8 cellular contexts compared by ENCODE assay signal in genomic region chr7:90595341-90595800, GRCh38. TPM values are rescaled to one million over a fixed set of nuclear protein-coding genes. Genes with fewer than 3 reads are reported as not detected.
DNase-seq lines count a peak whose midpoint lies in the region; ATAC-seq and TF ChIP-seq lines count a peak whose summit lies in the region.

No MANE protein-coding gene starts in this region.

- H3K9me3 ChIP-seq in cardiac muscle cell (ENCODE audit: low read depth), result no peaks in the 10 kb centered on the region
- H3K9me3 ChIP-seq in OCI-LY1 (ENCODE audit: low read length), result no peaks in the 10 kb centered on the region
- no peaks in the 10 kb centered on the region for H3K9me3 ChIP-seq in parathyroid adenoma (ENCODE audit: control insufficient read depth, low read length)
- no peaks in the 10 kb centered on the region for H3K9me3 ChIP-seq in effector memory CD4-positive, alpha-beta T cell (ENCODE audit: control insufficient read depth, low read length)

- H2AFZ ChIP-seq in OCI-LY1 (ENCODE audit: low read length) (no peak overlapping the region), parathyroid adenoma (peak overlapping the region; percentile 91)

- H3K4me2 ChIP-seq in OCI-LY1 (ENCODE audit: low read length) (peak overlapping the region; percentile 79), parathyroid adenoma (ENCODE audit: low read length) (peak overlapping the region; percentile 75)

- H3K27me3 ChIP-seq in cardiac muscle cell, result no peaks in the 10 kb centered on the region
- peaks cover 6% of the 10 kb centered on the region; the same call in 1 of the 2 replicates for H3K27me3 ChIP-seq in OCI-LY1 (ENCODE audit: insufficient read depth, low read length)
- no peaks in the 10 kb centered on the region for H3K27me3 ChIP-seq in parathyroid adenoma (ENCODE audit: control insufficient read depth, insufficient read depth, low read length)
- H3K27me3 ChIP-seq in effector memory CD4-positive, alpha-beta T cell (replicated peaks; ENCODE audit: control insufficient read depth, insufficient read depth, low read length, poor library complexity, severe bottlenecking), result peaks cover 10% of the 10 kb centered on the region

- in situ Hi-C loops in GM13976 (cut with MboI; ENCODE audit: low sequenced_read_pairs, unreplicated experiment), result no loop called here

- DNase-seq in cardiac muscle cell (ENCODE audit: low read depth in 1 of 2, low spot score in 1 of 2), result peak in 1 of 2 donors; percentile 45
- no peak for DNase-seq in left cardiac atrium
- DNase-seq in epithelial cell of proximal tubule (ENCODE audit: low read depth), result no peak
- no peak for DNase-seq in effector memory CD4-positive, alpha-beta T cell
- DNase-seq in GM13976 (ENCODE audit: low spot score), result no peak
- no peak for DNase-seq in foreskin melanocyte

- peak overlapping the region; percentile 90 for H3K4me3 ChIP-seq in cardiac muscle cell
- H3K4me3 ChIP-seq in OCI-LY1 (ENCODE audit: low read depth, low read length, poor library complexity, severe bottlenecking), result peak overlapping the region; percentile 64
- peak overlapping the region; percentile 76 for H3K4me3 ChIP-seq in epithelial cell of proximal tubule (ENCODE audit: low read depth, low read length)
- peak overlapping the region; percentile 35 for H3K4me3 ChIP-seq in parathyroid adenoma (ENCODE audit: low read depth, low read length)
- no peak overlapping the region for H3K4me3 ChIP-seq in effector memory CD4-positive, alpha-beta T cell (ENCODE audit: insufficient read depth, low read depth, low read length, poor library complexity, severe bottlenecking)

- H3K36me3 ChIP-seq in cardiac muscle cell (no peaks in the 10 kb centered on the region), OCI-LY1 (ENCODE audit: insufficient read depth, low read length) (no peaks in the 10 kb centered on the region), parathyroid adenoma (ENCODE audit: control insufficient read depth, insufficient read depth, low read length) (no peaks in the 10 kb centered on the region)
- no peaks in the 10 kb centered on the region for H3K36me3 ChIP-seq in effector memory CD4-positive, alpha-beta T cell (ENCODE audit: control insufficient read depth, insufficient read depth, low read length)

- no peaks in the 10 kb centered on the region for H3F3A ChIP-seq in OCI-LY1 (ENCODE audit: insufficient read depth, low read length)

- intact Hi-C loops in left cardiac atrium (cut with DNase I), result loop anchor here in 1 of 2 donors (5.0 kb wide), 1 partner anchor 67 kb away; no protein-coding TSS in a partner anchor

- H4K20me1 ChIP-seq in OCI-LY1 (ENCODE audit: insufficient read depth, low read length), result no peaks in the 10 kb centered on the region

- ATAC-seq in left cardiac atrium, result no peak

- no peaks in the 10 kb centered on the region for H3K9me2 ChIP-seq in OCI-LY1 (ENCODE audit: low read depth, low read length)

- no peak for TF ChIP-seq CTCF in cardiac muscle cell (IDR thresholded peaks at IDR 0.05; ENCODE audit: low read depth, low read length)
- no peak for TF ChIP-seq CTCF in OCI-LY1 (IDR thresholded peaks at IDR 0.05; ENCODE audit: low read length)
- no peak for TF ChIP-seq CTCF in epithelial cell of proximal tubule (conservative IDR thresholded peaks at IDR 0.05; ENCODE audit: low read depth, low read length)
- TF ChIP-seq CTCF in parathyroid adenoma (IDR thresholded peaks at IDR 0.05), result no peak
- TF ChIP-seq CTCF in GM13976 (IDR thresholded peaks at IDR 0.05; ENCODE audit: borderline replicate concordance, control extremely low read depth, extremely low read depth, insufficient read depth, missing control alignments), result no peak

- H3K9ac ChIP-seq in OCI-LY1 (ENCODE audit: low read length), result peak overlapping the region; percentile 33; the same call in 1 of the 2 replicates
- H3K9ac ChIP-seq in parathyroid adenoma, result no peak overlapping the region

- H3K27ac ChIP-seq in cardiac muscle cell (peak overlapping the region; percentile 83), OCI-LY1 (ENCODE audit: low read depth, low read length, poor library complexity, severe bottlenecking) (no peak overlapping the region), parathyroid adenoma (peak overlapping the region; percentile 37)
- H3K27ac ChIP-seq in effector memory CD4-positive, alpha-beta T cell (ENCODE audit: insufficient read depth, low read length, poor library complexity, severe bottlenecking), result no peak overlapping the region

- no peaks in the 10 kb centered on the region for H3K79me2 ChIP-seq in OCI-LY1 (ENCODE audit: insufficient read depth, low read length)
- H3K79me2 ChIP-seq in parathyroid adenoma, result no peaks in the 10 kb centered on the region

- H3K4me1 ChIP-seq in cardiac muscle cell (ENCODE audit: low read depth) (peaks cover 14% of the 10 kb centered on the region), OCI-LY1 (ENCODE audit: insufficient read depth, low read length, severe bottlenecking) (peaks cover 16% of the 10 kb centered on the region), parathyroid adenoma (no peaks in the 10 kb centered on the region)
- peaks cover 2% of the 10 kb centered on the region for H3K4me1 ChIP-seq in effector memory CD4-positive, alpha-beta T cell (ENCODE audit: control insufficient read depth, insufficient read depth, low read length, poor library complexity, severe bottlenecking)

RNA-seq across cellular contexts. Expression of gene CDK14, which starts 0.8 kb away (rescaled TPM):
- total RNA-seq in cardiac muscle cell (20.6 and 22.5 TPM in 2 replicates), left cardiac atrium (10 to 100 TPM; 35.9 to 53.5 TPM), epithelial cell of proximal tubule (5.3 and 6.4 TPM in 2 replicates)
- 23.1 and 27.9 TPM in 2 replicates for polyA plus RNA-seq in cardiac muscle cell

Comparison
In these comparisons a context has a peak if more than half of its experiments do, and no peak if none do; other contexts are left out.
1. H3K27ac ChIP-seq: peak in cardiac muscle cell (single experiment) and parathyroid adenoma (single experiment); none in OCI-LY1 (single experiment) and effector memory CD4-positive, alpha-beta T cell (single experiment).